In genomic region chr19:45395524-45396388, GRCh38 we compare ENCODE assay signal across 1 cellular context.
TF ChIP-seq lines count a peak whose summit lies in the region.

No MANE protein-coding gene starts in this region.

TF ChIP-seq in K562, 482 proteins besides CTCF, POLR2A, EP300 and RAD21:
- no peak for TF ChIP-seq PPARD (CRISPR knock-in tag; IDR thresholded peaks at IDR 0.05)
- TF ChIP-seq ZFP30 (CRISPR knock-in tag; IDR thresholded peaks at IDR 0.05; ENCODE audit: borderline replicate concordance) = no peak
- TF ChIP-seq, protein P1, sequence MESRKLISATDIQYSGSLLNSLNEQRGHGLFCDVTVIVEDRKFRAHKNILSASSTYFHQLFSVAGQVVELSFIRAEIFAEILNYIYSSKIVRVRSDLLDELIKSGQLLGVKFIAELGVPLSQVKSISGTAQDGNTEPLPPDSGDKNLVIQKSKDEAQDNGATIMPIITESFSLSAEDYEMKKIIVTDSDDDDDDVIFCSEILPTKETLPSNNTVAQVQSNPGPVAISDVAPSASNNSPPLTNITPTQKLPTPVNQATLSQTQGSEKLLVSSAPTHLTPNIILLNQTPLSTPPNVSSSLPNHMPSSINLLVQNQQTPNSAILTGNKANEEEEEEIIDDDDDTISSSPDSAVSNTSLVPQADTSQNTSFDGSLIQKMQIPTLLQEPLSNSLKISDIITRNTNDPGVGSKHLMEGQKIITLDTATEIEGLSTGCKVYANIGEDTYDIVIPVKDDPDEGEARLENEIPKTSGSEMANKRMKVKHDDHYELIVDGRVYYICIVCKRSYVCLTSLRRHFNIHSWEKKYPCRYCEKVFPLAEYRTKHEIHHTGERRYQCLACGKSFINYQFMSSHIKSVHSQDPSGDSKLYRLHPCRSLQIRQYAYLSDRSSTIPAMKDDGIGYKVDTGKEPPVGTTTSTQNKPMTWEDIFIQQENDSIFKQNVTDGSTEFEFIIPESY (CRISPR knock-in tag; IDR thresholded peaks at IDR 0.05) = peak; percentile 49; the same call in 1 of the 2 replicates
TF ChIP-seq in K562: peak in this region for 1.
